8 cellular contexts compared by ENCODE assay signal in genomic region chr7:44431091-44431608, GRCh38. TPM values are rescaled to one million over a fixed set of nuclear protein-coding genes. Genes with fewer than 3 reads are reported as not detected.
DNase-seq lines count a peak whose midpoint lies in the region; ATAC-seq and TF ChIP-seq lines count a peak whose summit lies in the region.

No MANE protein-coding gene starts in this region.

- CTCF ChIA-PET in RWPE1 (lab: Yijun Ruan, JAX): no interaction called here

- TF ChIP-seq CTCF in RWPE1 (conservative IDR thresholded peaks at IDR 0.05; ENCODE audit: low read depth): no peak

- POLR2A ChIA-PET in RWPE1 (lab: Yijun Ruan, JAX; ENCODE audit: low non-redundant PET): interaction anchor here (0.6 kb wide), 1 partner anchor 11 kb away, joined by 6 read pairs; no protein-coding TSS in a partner anchor

- intact Hi-C loops in head of caudate nucleus (cut with DNase I): no loop called here

- H3K27ac ChIP-seq in RWPE1: peak overlapping the region; percentile 40

- DNase-seq in NCI-H2196 (lab: John Stamatoyannopoulos, UW; ENCODE audit: unreplicated experiment) (peak; percentile 9), NCI-H2196 treated with DMSO at 0.1 percent for 48 hours (lab: John Stamatoyannopoulos, UW; ENCODE audit: unreplicated experiment) (no peak), RWPE1 (ENCODE audit: low spot score) (no peak), head of caudate nucleus (peak in 40 of 42 donors; percentile 20 to 88 (median 61)), ureter (ENCODE audit: low spot score) (no peak), AG08395 (ENCODE audit: low spot score) (no peak)

- ATAC-seq in HG02588 (IDR thresholded peaks at IDR 0.05; ENCODE audit: unreplicated experiment) (peak; percentile 63), HG02610 (IDR thresholded peaks at IDR 0.05; ENCODE audit: unreplicated experiment) (no peak)

RNA-seq across cellular contexts. Expression of gene NUDCD3, which starts 59.3 kb away (rescaled TPM):
- total RNA-seq in ureter: 131 TPM

Comparison
In these comparisons a context has a peak if more than half of its experiments do, and no peak if none do; other contexts are left out.
1. DNase-seq: peak in NCI-H2196 (single experiment) and head of caudate nucleus (40 of 42); none in NCI-H2196 treated with DMSO at 0.1 percent for 48 hours (single experiment), RWPE1 (single experiment), ureter (single experiment) and AG08395 (single experiment).